In the genomic region with DNA sequence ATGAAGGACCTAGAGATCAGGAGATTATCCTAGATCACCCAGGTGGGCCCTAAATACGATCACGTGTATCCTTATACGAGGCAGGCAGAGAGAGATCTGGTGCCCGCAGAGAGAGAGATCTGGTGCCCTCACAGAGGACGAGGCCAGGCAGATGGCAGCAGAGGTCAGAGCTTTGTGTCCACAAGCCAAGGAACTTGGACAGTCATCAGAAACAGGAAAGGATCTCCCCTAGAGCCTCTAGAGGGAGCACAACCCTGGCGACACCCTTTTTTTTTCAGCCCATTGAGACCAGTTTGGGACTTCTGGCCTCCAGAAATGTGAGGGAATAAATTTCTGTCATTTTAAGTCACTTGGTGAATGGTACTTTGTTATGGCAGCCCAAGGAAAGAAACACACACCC, we compare ENCODE assay signal across 1 cellular context.
TF ChIP-seq lines count a peak whose summit lies in the region.

No MANE protein-coding gene starts in this region.

TF ChIP-seq in K562, 482 proteins besides CTCF, POLR2A, EP300 and RAD21 (continued from another document):
- TF ChIP-seq HBP1 (CRISPR knock-in tag; IDR thresholded peaks at IDR 0.05), result no peak
- no peak for TF ChIP-seq KHSRP (IDR thresholded peaks at IDR 0.05)
- TF ChIP-seq NFE2L1 (tag; IDR thresholded peaks at IDR 0.05; ENCODE audit: borderline replicate concordance, low read depth), result no peak
